In genomic region chr18:67813380-67814028, GRCh38 we compare ENCODE assay signal across 23 cellular contexts.
"Had no signal": no experiment of that assay in that cellular context is flagged by ENCODE, and none has a peak within 500 bp of the region (broad histone marks: within the 10 kb centered on the region; RNA-seq: fewer than 3 reads in every experiment).

No MANE protein-coding gene starts in this region.

- H3K9me3 Mint-ChIP-seq: activated naive CD4-positive, alpha-beta T cell treated with anti-CD3 and anti-CD28 coated beads, Interleukin-2, amount 50 U/mL, for 72 hours; effector memory CD8-positive, alpha-beta T cell; mesothelial cell of epicardium; naive B cell; nephron progenitor cell; T-helper 2 cell treated with Interferon-gamma antibody and Interleukin-4, amounts not matched to agents 5 μg/mL and 100 μg/mL, for 36 hours had no signal

- ATAC-seq: activated CD8-positive, alpha-beta memory T cell treated with anti-CD3 and anti-CD28 coated beads, Interleukin-2, amount 10 ng/mL, durations not matched to agents 7 days and 5 days; activated CD8-positive, alpha-beta T cell treated with anti-CD3 and anti-CD28 coated beads, Interleukin-2, amount 10 ng/mL, durations not matched to agents 7 days and 5 days; activated naive CD4-positive, alpha-beta T cell treated with anti-CD3 and anti-CD28 coated beads, Interleukin-2, amount 50 U/mL, for 72 hours; effector memory CD8-positive, alpha-beta T cell; pancreas; stimulated activated naive CD8-positive, alpha-beta T cell treated with anti-CD3 and anti-CD28 coated beads, Interleukin-15, Interleukin-2, amounts not matched to agents 100 U/mL and 50 U/mL, for 24 hours had no signal

- H3K36me3 ChIP-seq: ascending aorta, pancreas, right atrium auricular region, spleen, transverse colon had no signal

- H3K9me3 ChIP-seq: ascending aorta, pancreas, right atrium auricular region, spleen, testis, transverse colon had no signal

- H3K36me3 Mint-ChIP-seq: activated CD8-positive, alpha-beta memory T cell treated with anti-CD3 and anti-CD28 coated beads, Interleukin-2, amount 10 ng/mL, durations not matched to agents 7 days and 5 days; activated naive CD4-positive, alpha-beta T cell treated with anti-CD3 and anti-CD28 coated beads, Interleukin-2, amount 50 U/mL, for 72 hours; brain; mesothelial cell of epicardium; naive B cell had no signal

- H3K4me3 ChIP-seq: ascending aorta, pancreas, right atrium auricular region, spleen, testis, transverse colon had no signal

- H3K27ac ChIP-seq: ascending aorta, pancreas, right atrium auricular region, spleen, testis, transverse colon had no signal

- H3K27ac Mint-ChIP-seq: activated B cell treated with CpG ODN at 0.5 μM for 24 hours; activated CD8-positive, alpha-beta memory T cell treated with anti-CD3 and anti-CD28 coated beads, Interleukin-2, amount 10 ng/mL, durations not matched to agents 7 days and 5 days; activated CD8-positive, alpha-beta T cell treated with anti-CD3 and anti-CD28 coated beads, Interleukin-2, amount 10 ng/mL, durations not matched to agents 7 days and 5 days; activated naive CD4-positive, alpha-beta T cell treated with anti-CD3 and anti-CD28 coated beads, Interleukin-2, amount 50 U/mL, for 72 hours; brain; effector memory CD8-positive, alpha-beta T cell; mesothelial cell of epicardium; naive B cell; nephron progenitor cell; T-helper 2 cell treated with Interferon-gamma antibody and Interleukin-4, amounts not matched to agents 5 μg/mL and 100 μg/mL, for 36 hours had no signal

- DNase-seq: activated B cell treated with CpG ODN at 0.5 μM for 24 hours; activated CD8-positive, alpha-beta memory T cell treated with anti-CD3 and anti-CD28 coated beads, Interleukin-2, amount 10 ng/mL, durations not matched to agents 7 days and 5 days; activated CD8-positive, alpha-beta T cell treated with anti-CD3 and anti-CD28 coated beads, Interleukin-2, amount 10 ng/mL, durations not matched to agents 7 days and 5 days; activated naive CD4-positive, alpha-beta T cell; activated T-cell treated with anti-CD3 and anti-CD28 coated beads, Interleukin-2, amount 50 U/mL, for 48 hours; cortex of kidney; effector memory CD8-positive, alpha-beta T cell; foreskin melanocyte; islet precursor cell; naive B cell; nephron progenitor cell; pancreas; spleen; stimulated activated naive CD8-positive, alpha-beta T cell treated with anti-CD3 and anti-CD28 coated beads, Interleukin-15, Interleukin-2, amounts not matched to agents 100 U/mL and 50 U/mL, for 24 hours; T-helper 1 cell; testis; transverse colon had no signal

- H3K4me3 Mint-ChIP-seq: activated B cell treated with CpG ODN at 0.5 μM for 24 hours; activated CD8-positive, alpha-beta memory T cell treated with anti-CD3 and anti-CD28 coated beads, Interleukin-2, amount 10 ng/mL, durations not matched to agents 7 days and 5 days; activated CD8-positive, alpha-beta T cell treated with anti-CD3 and anti-CD28 coated beads, Interleukin-2, amount 10 ng/mL, durations not matched to agents 7 days and 5 days; brain; effector memory CD8-positive, alpha-beta T cell; mesothelial cell of epicardium; naive B cell; nephron progenitor cell; T-helper 2 cell treated with Interferon-gamma antibody and Interleukin-4, amounts not matched to agents 5 μg/mL and 100 μg/mL, for 36 hours had no signal

- H3K4me1 Mint-ChIP-seq: activated B cell treated with CpG ODN at 0.5 μM for 24 hours; activated CD8-positive, alpha-beta memory T cell treated with anti-CD3 and anti-CD28 coated beads, Interleukin-2, amount 10 ng/mL, durations not matched to agents 7 days and 5 days; brain; mesothelial cell of epicardium; naive B cell; nephron progenitor cell had no signal

- H3K4me1 ChIP-seq: ascending aorta, pancreas, right atrium auricular region, spleen, testis, transverse colon had no signal

- H3K27me3 Mint-ChIP-seq: activated B cell treated with CpG ODN at 0.5 μM for 24 hours; activated CD8-positive, alpha-beta memory T cell treated with anti-CD3 and anti-CD28 coated beads, Interleukin-2, amount 10 ng/mL, durations not matched to agents 7 days and 5 days; effector memory CD8-positive, alpha-beta T cell; naive B cell had no signal

- H3K27me3 ChIP-seq: ascending aorta, pancreas, right atrium auricular region, spleen, testis, transverse colon had no signal
